ENCODE assay signal across 8 cellular contexts in the genomic region with DNA sequence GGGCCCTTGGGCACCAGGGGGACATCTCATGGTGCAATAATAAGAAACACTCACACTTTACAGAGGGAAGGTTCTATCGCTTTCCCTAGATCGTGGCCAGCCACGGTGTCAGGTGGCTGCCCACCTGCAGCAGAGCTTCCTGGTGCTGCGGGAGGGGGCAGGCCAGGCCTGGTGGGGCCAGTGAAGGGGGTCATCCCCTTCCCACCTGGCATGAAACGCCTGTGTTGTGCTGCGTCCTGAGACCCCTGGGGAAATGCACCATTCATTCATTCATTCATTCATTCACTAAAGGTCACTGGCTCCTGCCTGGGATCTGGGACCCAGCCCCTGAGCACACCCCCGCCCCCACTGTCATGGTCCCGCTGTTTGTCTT. TPM values are rescaled to one million over a fixed set of nuclear protein-coding genes. Genes with fewer than 3 reads are reported as not detected.
DNase-seq lines count a peak whose midpoint lies in the region; ATAC-seq, FAIRE-seq and TF ChIP-seq lines count a peak whose summit lies in the region.

No MANE protein-coding gene starts in this region.

- FAIRE-seq in endothelial cell of umbilical vein (lab: Jason Lieb, UNC), result no peak
- no peak for FAIRE-seq in frontal cortex (lab: Jason Lieb, UNC)

- H3K4me3 Mint-ChIP-seq in CD4-positive, alpha-beta T cell, result peak overlapping the region; percentile 48

- H3K9me2 ChIP-seq in OCI-LY1 (ENCODE audit: low read depth, low read length), result no peaks in the 10 kb centered on the region

- peak overlapping the region; percentile 43; the same call in 1 of the 2 replicates for H3K4me2 ChIP-seq in OCI-LY1 (ENCODE audit: low read length)
- H3K4me2 ChIP-seq in endothelial cell of umbilical vein (ENCODE audit: insufficient read depth, low read length), result peak overlapping the region; percentile 45
- peak overlapping the region; percentile 88 for H3K4me2 ChIP-seq in osteoblast (ENCODE audit: insufficient read depth, low read length)

- intact Hi-C loops in CD4-positive, alpha-beta T cell (cut with DNase I, micrococcal nuclease), result no loop called here
- intact Hi-C loops in endothelial cell of umbilical vein (cut with micrococcal nuclease), result no loop called here

- H3K36me3 Mint-ChIP-seq in CD4-positive, alpha-beta T cell (ENCODE audit: low read depth), result no peaks in the 10 kb centered on the region

- H3F3A ChIP-seq in OCI-LY1 (ENCODE audit: insufficient read depth, low read length), result no peaks in the 10 kb centered on the region

- H4K20me1 ChIP-seq in OCI-LY1 (ENCODE audit: insufficient read depth, low read length) (no peaks in the 10 kb centered on the region), endothelial cell of umbilical vein (replicated peaks; ENCODE audit: control insufficient read depth, extremely low read depth, insufficient read depth, low read length) (no peaks in the 10 kb centered on the region), osteoblast (ENCODE audit: insufficient read depth, low read length) (peaks cover 11% of the 10 kb centered on the region)

- no peak for ATAC-seq in CD4-positive, alpha-beta T cell (ENCODE audit: poor library complexity)
- ATAC-seq in GM18502 (IDR thresholded peaks at IDR 0.05; ENCODE audit: poor library complexity, unreplicated experiment), result no peak

- no peaks in the 10 kb centered on the region for H3K9me3 ChIP-seq in CD4-positive, alpha-beta T cell (ENCODE audit: control insufficient read depth, low read length)
- H3K9me3 ChIP-seq in OCI-LY1 (ENCODE audit: low read length), result no peaks in the 10 kb centered on the region
- no peaks in the 10 kb centered on the region for H3K9me3 ChIP-seq in endothelial cell of umbilical vein (replicated peaks; ENCODE audit: control insufficient read depth, insufficient read depth, low read length)
- no peaks in the 10 kb centered on the region for H3K9me3 ChIP-seq in osteoblast (ENCODE audit: low read depth, low read length)

- peaks cover 10% of the 10 kb centered on the region for H3K4me1 ChIP-seq in OCI-LY1 (ENCODE audit: insufficient read depth, low read length, severe bottlenecking)
- peaks cover 23% of the 10 kb centered on the region for H3K4me1 ChIP-seq in endothelial cell of umbilical vein (ENCODE audit: control insufficient read depth, extremely low read depth, insufficient read depth, low read length)
- peaks cover 32% of the 10 kb centered on the region for H3K4me1 ChIP-seq in osteoblast (ENCODE audit: insufficient read depth, low read length)

- H3K9me3 Mint-ChIP-seq in CD4-positive, alpha-beta T cell, result no peaks in the 10 kb centered on the region

- no peaks in the 10 kb centered on the region for H3K9me1 ChIP-seq in endothelial cell of umbilical vein (replicated peaks; ENCODE audit: control insufficient read depth, extremely low read depth, insufficient read depth, low read length)

- H3K9ac ChIP-seq in OCI-LY1 (ENCODE audit: low read length) (no peak overlapping the region), endothelial cell of umbilical vein (replicated peaks; ENCODE audit: extremely low read depth, insufficient read depth, low read length) (no peak overlapping the region)

- no peak overlapping the region for H2AFZ ChIP-seq in OCI-LY1 (ENCODE audit: low read length)
- peak overlapping the region; percentile 68 for H2AFZ ChIP-seq in endothelial cell of umbilical vein (ENCODE audit: low read depth, low read length)
- H2AFZ ChIP-seq in osteoblast (ENCODE audit: low read length), result peak overlapping the region; percentile 43

- peaks cover 16% of the 10 kb centered on the region for H3K4me1 Mint-ChIP-seq in CD4-positive, alpha-beta T cell (ENCODE audit: low read depth)

- H3K27me3 ChIP-seq in CD4-positive, alpha-beta T cell (ENCODE audit: control insufficient read depth, insufficient read depth, low read length), result peaks cover 3% of the 10 kb centered on the region
- H3K27me3 ChIP-seq in OCI-LY1 (ENCODE audit: insufficient read depth, low read length), result peaks cover 8% of the 10 kb centered on the region
- peaks cover 0 to 3% of the 10 kb centered on the region in 2 experiments for H3K27me3 ChIP-seq in endothelial cell of umbilical vein (ENCODE audit: control insufficient read depth in 2 of 2, insufficient read depth in 2 of 2, low read length in 2 of 2)
- no peaks in the 10 kb centered on the region for H3K27me3 ChIP-seq in osteoblast (ENCODE audit: insufficient read depth, low read length)

- dilution Hi-C loops in endothelial cell of umbilical vein (cut with MboI; ENCODE audit: extremely low pct_ligation_motif_present, low sequenced_read_pairs), result no loop called here

- POLR2A ChIA-PET in CD4-positive, alpha-beta T cell (lab: Charles Lee), result no interaction called here
- POLR2A ChIA-PET in endothelial cell of umbilical vein (lab: Charles Lee), result no interaction called here

- TF ChIP-seq CTCF in CD4-positive, alpha-beta T cell (IDR thresholded peaks at IDR 0.05), result no peak
- TF ChIP-seq CTCF in OCI-LY1 (IDR thresholded peaks at IDR 0.05; ENCODE audit: low read length) (no peak), endothelial cell of umbilical vein (IDR thresholded peaks at IDR 0.05; ENCODE audit: extremely low read depth in 1 of 2, insufficient read depth in 1 of 2, low read depth in 1 of 2, low read length in 2 of 2) (no peak), osteoblast (IDR thresholded peaks at IDR 0.05; ENCODE audit: extremely low read depth, low read depth, low read length) (no peak)

- CTCF ChIA-PET in CD4-positive, alpha-beta T cell (lab: Charles Lee), result no interaction called here
- CTCF ChIA-PET in endothelial cell of umbilical vein (lab: Charles Lee), result interaction anchor here (1.6 to 7.5 kb wide), 3 partner anchors 15 to 173 kb away, joined by 4 to 129 read pairs (median 4); no protein-coding TSS in a partner anchor

- H3K79me2 ChIP-seq in OCI-LY1 (ENCODE audit: insufficient read depth, low read length), result no peaks in the 10 kb centered on the region
- H3K79me2 ChIP-seq in endothelial cell of umbilical vein (ENCODE audit: control insufficient read depth, insufficient read depth, low read length), result no peaks in the 10 kb centered on the region
- H3K79me2 ChIP-seq in osteoblast (ENCODE audit: insufficient read depth, low read length), result peaks cover 9% of the 10 kb centered on the region

- no peak for TF ChIP-seq POLR2A in endothelial cell of umbilical vein (IDR thresholded peaks at IDR 0.05; ENCODE audit: low read depth, low read length)

- H3K4me3 ChIP-seq in OCI-LY1 (ENCODE audit: low read depth, low read length, poor library complexity, severe bottlenecking), result peak overlapping the region; percentile 31
- peak overlapping the region in 2 of 3 experiments; percentile 41 to 62 for H3K4me3 ChIP-seq in endothelial cell of umbilical vein (replicated peaks in 1 of 3; ENCODE audit: insufficient read depth in 1 of 3, low read depth in 1 of 3, low read length in 3 of 3)
- H3K4me3 ChIP-seq in osteoblast (ENCODE audit: insufficient read depth, low read length), result peak overlapping the region; percentile 74

- BruUV-seq in endothelial cell of umbilical vein (replicated peaks; lab: Mats Ljungman, UMichigan), result no TSS peak

- no peak overlapping the region for H3K27ac Mint-ChIP-seq in CD4-positive, alpha-beta T cell

- DNase-seq in CD4-positive, alpha-beta T cell, result no peak
- DNase-seq in endothelial cell of umbilical vein (ENCODE audit: low read depth, low spot score) (no peak), osteoblast (ENCODE audit: insufficient read length, low spot score, missing footprints) (peak; percentile 78), NCI-H2227 treated with DMSO at 0.1 percent for 48 hours (lab: John Stamatoyannopoulos, UW) (no peak), frontal cortex (ENCODE audit: low spot score in 2 of 2) (no peak), UCSD-AML1 (lab: John Stamatoyannopoulos, UW; ENCODE audit: unreplicated experiment) (no peak)

- H3K27me3 Mint-ChIP-seq in CD4-positive, alpha-beta T cell, result peaks cover 8% of the 10 kb centered on the region

- H3K36me3 ChIP-seq in OCI-LY1 (ENCODE audit: insufficient read depth, low read length) (no peaks in the 10 kb centered on the region), endothelial cell of umbilical vein (ENCODE audit: control insufficient read depth in 2 of 2, extremely low read depth in 1 of 2, insufficient read depth in 2 of 2, low read length in 2 of 2) (no peaks in the 10 kb centered on the region), osteoblast (ENCODE audit: insufficient read depth, low read length) (no peaks in the 10 kb centered on the region)

- H3K27ac ChIP-seq in CD4-positive, alpha-beta T cell (ENCODE audit: low read depth, low read length), result no peak overlapping the region
- no peak overlapping the region for H3K27ac ChIP-seq in OCI-LY1 (ENCODE audit: low read depth, low read length, poor library complexity, severe bottlenecking)
- H3K27ac ChIP-seq in endothelial cell of umbilical vein (ENCODE audit: insufficient read depth, low read depth, low read length), result no peak overlapping the region
- H3K27ac ChIP-seq in osteoblast (ENCODE audit: low read depth, low read length), result peak overlapping the region; percentile 70

TF ChIP-seq in endothelial cell of umbilical vein, 7 proteins besides CTCF, POLR2A, EP300 and RAD21 (continues in another document):
- no peak for TF ChIP-seq JUN (IDR thresholded peaks at IDR 0.05; ENCODE audit: borderline replicate concordance, insufficient read depth, insufficient read length, low read depth)

RNA-seq across cellular contexts. Expression of a gene that starts 0.4 kb away (rescaled TPM):
- total RNA-seq in CD4-positive, alpha-beta T cell, result not detected
- total RNA-seq in endothelial cell of umbilical vein, result 10.5 and 10.6 TPM in 2 replicates
- 17.9 and 26.0 TPM in 2 replicates for polyA plus RNA-seq in endothelial cell of umbilical vein
- polyA plus RNA-seq in endothelial cell of umbilical vein (2011; cell fraction: cytosol; rRNA removed), result 7.9 and 13.0 TPM in 2 replicates
- polyA plus RNA-seq in endothelial cell of umbilical vein (2011; cell fraction: nucleus; rRNA removed), result 3.2 and 4.0 TPM in 2 replicates
- polyA plus RNA-seq in endothelial cell of umbilical vein (2012), result 8.9 and 19.2 TPM in 2 replicates
- polyA minus RNA-seq in endothelial cell of umbilical vein, result 5.2 and 5.9 TPM in 2 replicates
- polyA minus RNA-seq in endothelial cell of umbilical vein (2011; cell fraction: cytosol; rRNA and poly(A)+ RNA removed), result 21.8 TPM
- 1.1 and 2.9 TPM in 2 replicates for polyA minus RNA-seq in endothelial cell of umbilical vein (2011; cell fraction: nucleus; rRNA and poly(A)+ RNA removed)
- 26.8 and 27.5 TPM in 2 replicates for total RNA-seq in osteoblast
- 0.82 TPM for total RNA-seq in frontal cortex

RNA-seq across cellular contexts. Expression of a gene that starts 33.3 kb away (rescaled TPM):
- not detected for total RNA-seq in CD4-positive, alpha-beta T cell
- total RNA-seq in endothelial cell of umbilical vein (not detected in 2 replicates), osteoblast (4.0 and 4.1 TPM in 2 replicates), frontal cortex (0.41 TPM)
- not detected in 2 replicates for polyA plus RNA-seq in endothelial cell of umbilical vein
- polyA plus RNA-seq in endothelial cell of umbilical vein (2011; cell fraction: cytosol; rRNA removed), result not detected in 2 replicates
- polyA plus RNA-seq in endothelial cell of umbilical vein (2011; cell fraction: nucleus; rRNA removed), result not detected in 2 replicates
- not detected in 2 replicates for polyA plus RNA-seq in endothelial cell of umbilical vein (2012)
- not detected in 2 replicates for polyA minus RNA-seq in endothelial cell of umbilical vein
- polyA minus RNA-seq in endothelial cell of umbilical vein (2011; cell fraction: cytosol; rRNA and poly(A)+ RNA removed), result 16.8 TPM
- not detected in 2 replicates for polyA minus RNA-seq in endothelial cell of umbilical vein (2011; cell fraction: nucleus; rRNA and poly(A)+ RNA removed)
